Comparison of ENCODE assay signal across 15 cellular contexts in the genomic region with DNA sequence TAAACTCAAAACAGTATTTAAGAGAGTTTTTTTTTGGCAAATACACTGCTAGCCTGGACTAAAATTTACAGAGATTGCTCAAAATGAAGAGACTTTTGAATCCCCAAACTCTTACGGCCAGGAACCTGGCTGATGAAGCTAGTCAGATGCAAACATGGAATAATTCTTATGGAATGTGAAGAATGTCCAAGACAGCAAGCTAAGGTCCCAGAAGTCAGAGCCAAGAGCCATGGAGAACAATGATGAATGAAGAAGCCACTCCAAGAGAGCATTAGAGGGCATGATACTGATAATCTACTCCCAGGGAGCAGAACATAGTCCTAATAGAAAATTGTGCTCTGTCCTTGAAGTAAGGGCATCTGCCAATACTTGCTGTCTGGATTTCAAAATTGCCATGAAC.
A peak's percentile ranks its signal among the peaks of the same experiment; 100 is the strongest.
DNase-seq lines count a peak whose midpoint lies in the region; ATAC-seq and TF ChIP-seq lines count a peak whose summit lies in the region.
"Had no signal": no experiment of that assay in that cellular context is flagged by ENCODE, and none has a peak within 500 bp of the region (broad histone marks: within the 10 kb centered on the region; RNA-seq: fewer than 3 reads in every experiment).

No MANE protein-coding gene starts in this region.

- no peaks in the 10 kb centered on the region for H3K36me3 ChIP-seq in smooth muscle cell (ENCODE audit: low read depth)
- H3K36me3 ChIP-seq: BLaER1 had no signal

- TF ChIP-seq CTCF in fibroblast of the aortic adventitia (IDR thresholded peaks at IDR 0.05; ENCODE audit: insufficient read depth, low read length), result no peak
- no peak for TF ChIP-seq CTCF in smooth muscle cell (IDR thresholded peaks at IDR 0.05; ENCODE audit: borderline replicate concordance, insufficient read depth, poor library complexity, severe bottlenecking)

- peak; percentile 11 for DNase-seq in GM04503 (ENCODE audit: low read depth)
- DNase-seq in fibroblast of the aortic adventitia (ENCODE audit: low read depth), result peak; percentile 25
- no peak for DNase-seq in smooth muscle cell (lab: John Stamatoyannopoulos, UW; ENCODE audit: unreplicated experiment)
- DNase-seq in stimulated activated CD4-positive, alpha-beta T cell treated with anti-CD3 and anti-CD28 coated beads, Interleukin-2, amount 100 ng/mL, for 24 hours, result no peak
- DNase-seq: activated naive CD4-positive, alpha-beta T cell treated with anti-CD3 and anti-CD28 coated beads, Interleukin-2, amount 50 U/mL, for 16 hours; NCI-H1092; NCI-H748 treated with DMSO at 0.1 percent for 48 hours; substantia nigra had no signal

- H3K4me3 ChIP-seq in fibroblast of the aortic adventitia (ENCODE audit: low read depth, low read length), result no peak overlapping the region
- no peak overlapping the region for H3K4me3 ChIP-seq in smooth muscle cell
- H3K4me3 ChIP-seq: BLaER1 had no signal

- H3K27ac ChIP-seq in angular gyrus (ENCODE audit: low read depth, low read length) (peak overlapping the region; percentile 17), smooth muscle cell (ENCODE audit: low read depth) (no peak overlapping the region)
- H3K27ac ChIP-seq: BLaER1 had no signal

- no peaks in the 10 kb centered on the region for H3K4me1 ChIP-seq in smooth muscle cell (ENCODE audit: low read depth)
- H3K4me1 ChIP-seq: BLaER1 had no signal

- peak overlapping the region; percentile 16 for H2AFZ ChIP-seq in smooth muscle cell (ENCODE audit: low read depth)

- ATAC-seq in GM19452 (IDR thresholded peaks at IDR 0.05; ENCODE audit: unreplicated experiment) (no peak), HG02938 (IDR thresholded peaks at IDR 0.05; ENCODE audit: unreplicated experiment) (no peak), GM21737 (IDR thresholded peaks at IDR 0.05; ENCODE audit: unreplicated experiment) (no peak)
- ATAC-seq: Panc1, SK-N-SH treated with all-trans-retinoic acid at 6 μM for 48 hours had no signal

- H3K79me2 ChIP-seq in smooth muscle cell (ENCODE audit: low read depth), result no peaks in the 10 kb centered on the region

- no peaks in the 10 kb centered on the region for H4K20me1 ChIP-seq in smooth muscle cell (ENCODE audit: low read depth)
- H4K20me1 ChIP-seq: BLaER1 had no signal

- no peaks in the 10 kb centered on the region for H3K27me3 ChIP-seq in smooth muscle cell (ENCODE audit: low read depth)
- H3K27me3 ChIP-seq: BLaER1 had no signal

- H3K4me2 ChIP-seq in smooth muscle cell, result no peak overlapping the region
- H3K4me2 ChIP-seq: BLaER1 had no signal

- no peaks in the 10 kb centered on the region for H3F3A ChIP-seq in smooth muscle cell (ENCODE audit: low read depth)

- 56% methylated on average over 1 of the region's 1 CpG for WGBS in smooth muscle cell (ENCODE audit: low lambda C conversion rate)

- no peaks in the 10 kb centered on the region for H3K9me3 ChIP-seq in smooth muscle cell (replicated peaks; ENCODE audit: low read depth)
- H3K9me3 ChIP-seq: BLaER1 had no signal

- H3K9ac ChIP-seq in smooth muscle cell (ENCODE audit: low read depth), result no peak overlapping the region
- H3K9ac ChIP-seq: BLaER1 had no signal

Comparison
In these comparisons a context has a peak if more than half of its experiments do, and no peak if none do; other contexts are left out.
1. DNase-seq: peak in GM04503 (single experiment) and fibroblast of the aortic adventitia (single experiment); none in smooth muscle cell (single experiment) and stimulated activated CD4-positive, alpha-beta T cell treated with anti-CD3 and anti-CD28 coated beads, Interleukin-2, amount 100 ng/mL, for 24 hours (0 of 2).